In the genomic region with DNA sequence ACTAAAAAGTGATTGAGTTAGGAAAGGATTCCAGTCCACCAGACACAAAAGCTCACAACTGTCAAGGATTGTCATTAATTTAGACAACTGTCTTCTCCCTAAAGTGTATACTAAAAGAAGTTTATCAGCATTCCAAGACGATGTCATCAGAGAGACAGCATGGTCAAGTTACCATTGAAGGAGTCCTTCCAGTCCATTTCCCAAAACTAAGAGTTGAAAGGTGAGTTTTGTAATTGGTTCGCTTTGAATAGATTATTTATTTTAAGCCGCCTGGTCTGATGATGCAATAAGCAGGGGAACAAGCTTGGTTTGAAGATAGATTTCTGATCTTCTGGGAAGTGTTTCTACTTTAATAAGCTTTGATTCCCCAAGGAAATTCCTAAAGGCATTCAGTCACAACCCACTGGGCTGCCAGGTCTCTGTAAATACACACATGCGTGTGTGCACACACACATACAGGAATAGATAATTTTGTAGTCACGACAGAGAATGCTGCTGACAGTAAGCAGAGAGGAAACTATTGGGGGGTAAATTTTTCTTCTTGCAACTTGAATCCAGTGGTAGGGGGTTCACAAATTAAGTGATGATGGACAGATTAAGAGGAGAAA, we compare ENCODE assay signal across 1 cellular context.
A peak's percentile ranks its signal among the peaks of the same experiment; 100 is the strongest.
TF ChIP-seq lines count a peak whose summit lies in the region.

No MANE protein-coding gene starts in this region.

TF ChIP-seq in K562, 482 proteins besides CTCF, POLR2A, EP300 and RAD21 (continued from another document):
- TF ChIP-seq, protein P1, sequence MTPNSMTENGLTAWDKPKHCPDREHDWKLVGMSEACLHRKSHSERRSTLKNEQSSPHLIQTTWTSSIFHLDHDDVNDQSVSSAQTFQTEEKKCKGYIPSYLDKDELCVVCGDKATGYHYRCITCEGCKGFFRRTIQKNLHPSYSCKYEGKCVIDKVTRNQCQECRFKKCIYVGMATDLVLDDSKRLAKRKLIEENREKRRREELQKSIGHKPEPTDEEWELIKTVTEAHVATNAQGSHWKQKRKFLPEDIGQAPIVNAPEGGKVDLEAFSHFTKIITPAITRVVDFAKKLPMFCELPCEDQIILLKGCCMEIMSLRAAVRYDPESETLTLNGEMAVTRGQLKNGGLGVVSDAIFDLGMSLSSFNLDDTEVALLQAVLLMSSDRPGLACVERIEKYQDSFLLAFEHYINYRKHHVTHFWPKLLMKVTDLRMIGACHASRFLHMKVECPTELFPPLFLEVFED (CRISPR knock-in tag; conservative IDR thresholded peaks at IDR 0.05) = no peak
- TF ChIP-seq, protein P2, sequence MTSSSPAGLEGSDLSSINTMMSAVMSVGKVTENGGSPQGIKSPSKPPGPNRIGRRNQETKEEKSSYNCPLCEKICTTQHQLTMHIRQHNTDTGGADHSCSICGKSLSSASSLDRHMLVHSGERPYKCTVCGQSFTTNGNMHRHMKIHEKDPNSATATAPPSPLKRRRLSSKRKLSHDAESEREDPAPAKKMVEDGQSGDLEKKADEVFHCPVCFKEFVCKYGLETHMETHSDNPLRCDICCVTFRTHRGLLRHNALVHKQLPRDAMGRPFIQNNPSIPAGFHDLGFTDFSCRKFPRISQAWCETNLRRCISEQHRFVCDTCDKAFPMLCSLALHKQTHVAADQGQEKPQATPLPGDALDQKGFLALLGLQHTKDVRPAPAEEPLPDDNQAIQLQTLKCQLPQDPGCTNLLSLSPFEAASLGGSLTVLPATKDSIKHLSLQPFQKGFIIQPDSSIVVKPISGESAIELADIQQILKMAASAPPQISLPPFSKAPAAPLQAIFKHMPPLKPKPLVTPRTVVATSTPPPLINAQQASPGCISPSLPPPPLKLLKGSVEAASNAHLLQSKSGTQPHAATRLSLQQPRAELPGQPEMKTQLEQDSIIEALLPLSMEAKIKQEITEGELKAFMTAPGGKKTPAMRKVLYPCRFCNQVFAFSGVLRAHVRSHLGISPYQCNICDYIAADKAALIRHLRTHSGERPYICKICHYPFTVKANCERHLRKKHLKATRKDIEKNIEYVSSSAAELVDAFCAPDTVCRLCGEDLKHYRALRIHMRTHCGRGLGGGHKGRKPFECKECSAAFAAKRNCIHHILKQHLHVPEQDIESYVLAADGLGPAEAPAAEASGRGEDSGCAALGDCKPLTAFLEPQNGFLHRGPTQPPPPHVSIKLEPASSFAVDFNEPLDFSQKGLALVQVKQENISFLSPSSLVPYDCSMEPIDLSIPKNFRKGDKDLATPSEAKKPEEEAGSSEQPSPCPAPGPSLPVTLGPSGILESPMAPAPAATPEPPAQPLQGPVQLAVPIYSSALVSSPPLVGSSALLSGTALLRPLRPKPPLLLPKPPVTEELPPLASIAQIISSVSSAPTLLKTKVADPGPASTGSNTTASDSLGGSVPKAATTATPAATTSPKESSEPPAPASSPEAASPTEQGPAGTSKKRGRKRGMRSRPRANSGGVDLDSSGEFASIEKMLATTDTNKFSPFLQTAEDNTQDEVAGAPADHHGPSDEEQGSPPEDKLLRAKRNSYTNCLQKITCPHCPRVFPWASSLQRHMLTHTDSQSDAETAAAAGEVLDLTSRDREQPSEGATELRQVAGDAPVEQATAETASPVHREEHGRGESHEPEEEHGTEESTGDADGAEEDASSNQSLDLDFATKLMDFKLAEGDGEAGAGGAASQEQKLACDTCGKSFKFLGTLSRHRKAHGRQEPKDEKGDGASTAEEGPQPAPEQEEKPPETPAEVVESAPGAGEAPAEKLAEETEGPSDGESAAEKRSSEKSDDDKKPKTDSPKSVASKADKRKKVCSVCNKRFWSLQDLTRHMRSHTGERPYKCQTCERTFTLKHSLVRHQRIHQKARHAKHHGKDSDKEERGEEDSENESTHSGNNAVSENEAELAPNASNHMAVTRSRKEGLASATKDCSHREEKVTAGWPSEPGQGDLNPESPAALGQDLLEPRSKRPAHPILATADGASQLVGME (CRISPR knock-in tag; IDR thresholded peaks at IDR 0.05) = no peak
- TF ChIP-seq, protein P3, sequence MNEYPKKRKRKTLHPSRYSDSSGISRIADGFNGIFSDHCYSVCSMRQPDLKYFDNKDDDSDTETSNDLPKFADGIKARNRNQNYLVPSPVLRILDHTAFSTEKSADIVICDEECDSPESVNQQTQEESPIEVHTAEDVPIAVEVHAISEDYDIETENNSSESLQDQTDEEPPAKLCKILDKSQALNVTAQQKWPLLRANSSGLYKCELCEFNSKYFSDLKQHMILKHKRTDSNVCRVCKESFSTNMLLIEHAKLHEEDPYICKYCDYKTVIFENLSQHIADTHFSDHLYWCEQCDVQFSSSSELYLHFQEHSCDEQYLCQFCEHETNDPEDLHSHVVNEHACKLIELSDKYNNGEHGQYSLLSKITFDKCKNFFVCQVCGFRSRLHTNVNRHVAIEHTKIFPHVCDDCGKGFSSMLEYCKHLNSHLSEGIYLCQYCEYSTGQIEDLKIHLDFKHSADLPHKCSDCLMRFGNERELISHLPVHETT (CRISPR knock-in tag; conservative IDR thresholded peaks at IDR 0.05 in 1 of 2, IDR thresholded peaks at IDR 0.05 in 1 of 2) = no peak
- TF ChIP-seq MAZ (CRISPR knock-in tag; conservative IDR thresholded peaks at IDR 0.05 in 1 of 2, IDR thresholded peaks at IDR 0.05 in 1 of 2) (no peak), ZNF785 (CRISPR knock-in tag; IDR thresholded peaks at IDR 0.05) (no peak), SP1 (CRISPR knock-in tag; IDR thresholded peaks at IDR 0.05) (no peak), BCOR (IDR thresholded peaks at IDR 0.05) (no peak), SREBF2 (CRISPR knock-in tag; IDR thresholded peaks at IDR 0.05) (no peak), PRPF4 (IDR thresholded peaks at IDR 0.05; ENCODE audit: insufficient read depth, low read depth, low read length, poor library complexity, severe bottlenecking) (no peak), CEBPB (tag; IDR thresholded peaks at IDR 0.05) (peak; percentile 88), GATAD2A (IDR thresholded peaks at IDR 0.05) (no peak), ZC3H8 (IDR thresholded peaks at IDR 0.05) (no peak), ZNF146 (CRISPR knock-in tag; IDR thresholded peaks at IDR 0.05; ENCODE audit: unreplicated experiment) (no peak), ZKSCAN8 (CRISPR knock-in tag; IDR thresholded peaks at IDR 0.05) (no peak), HNRNPK (IDR thresholded peaks at IDR 0.05; ENCODE audit: low read depth, low read length, poor library complexity, severe bottlenecking) (no peak), NEUROD1 (IDR thresholded peaks at IDR 0.05; ENCODE audit: borderline replicate concordance, low read depth, low read length, partially characterized antibody) (no peak), GABPB2 (CRISPR knock-in tag; conservative IDR thresholded peaks at IDR 0.05) (no peak), CEBPG (CRISPR knock-in tag; IDR thresholded peaks at IDR 0.05) (peak; percentile 52; the same call in 1 of the 2 replicates), CEBPG (tag; conservative IDR thresholded peaks at IDR 0.05 in 1 of 2, IDR thresholded peaks at IDR 0.05 in 1 of 2) (peak; percentile 84 to 92), ZNF23 (CRISPR knock-in tag; IDR thresholded peaks at IDR 0.05) (no peak), NR2F6 (CRISPR knock-in tag; IDR thresholded peaks at IDR 0.05) (no peak), CBX2 (IDR thresholded peaks at IDR 0.05; ENCODE audit: insufficient read depth, low read length, poor library complexity, severe bottlenecking) (no peak), ZNF175 (CRISPR knock-in tag; IDR thresholded peaks at IDR 0.05; ENCODE audit: low read depth) (no peak), KDM2B (CRISPR knock-in tag; IDR thresholded peaks at IDR 0.05) (no peak), PRMT5 (CRISPR knock-in tag; IDR thresholded peaks at IDR 0.05) (no peak), ATF7 (IDR thresholded peaks at IDR 0.05) (no peak)
- TF ChIP-seq, protein P4, sequence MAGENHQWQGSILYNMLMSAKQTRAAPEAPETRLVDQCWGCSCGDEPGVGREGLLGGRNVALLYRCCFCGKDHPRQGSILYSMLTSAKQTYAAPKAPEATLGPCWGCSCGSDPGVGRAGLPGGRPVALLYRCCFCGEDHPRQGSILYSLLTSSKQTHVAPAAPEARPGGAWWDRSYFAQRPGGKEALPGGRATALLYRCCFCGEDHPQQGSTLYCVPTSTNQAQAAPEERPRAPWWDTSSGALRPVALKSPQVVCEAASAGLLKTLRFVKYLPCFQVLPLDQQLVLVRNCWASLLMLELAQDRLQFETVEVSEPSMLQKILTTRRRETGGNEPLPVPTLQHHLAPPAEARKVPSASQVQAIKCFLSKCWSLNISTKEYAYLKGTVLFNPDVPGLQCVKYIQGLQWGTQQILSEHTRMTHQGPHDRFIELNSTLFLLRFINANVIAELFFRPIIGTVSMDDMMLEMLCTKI (IDR thresholded peaks at IDR 0.05; ENCODE audit: partially characterized antibody) = no peak
- TF ChIP-seq, protein P5, sequence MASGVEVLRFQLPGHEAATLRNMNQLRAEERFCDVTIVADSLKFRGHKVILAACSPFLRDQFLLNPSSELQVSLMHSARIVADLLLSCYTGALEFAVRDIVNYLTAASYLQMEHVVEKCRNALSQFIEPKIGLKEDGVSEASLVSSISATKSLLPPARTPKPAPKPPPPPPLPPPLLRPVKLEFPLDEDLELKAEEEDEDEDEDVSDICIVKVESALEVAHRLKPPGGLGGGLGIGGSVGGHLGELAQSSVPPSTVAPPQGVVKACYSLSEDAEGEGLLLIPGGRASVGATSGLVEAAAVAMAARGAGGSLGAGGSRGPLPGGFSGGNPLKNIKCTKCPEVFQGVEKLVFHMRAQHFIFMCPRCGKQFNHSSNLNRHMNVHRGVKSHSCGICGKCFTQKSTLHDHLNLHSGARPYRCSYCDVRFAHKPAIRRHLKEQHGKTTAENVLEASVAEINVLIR (CRISPR knock-in tag; IDR thresholded peaks at IDR 0.05) = no peak
- TF ChIP-seq, protein P6, sequence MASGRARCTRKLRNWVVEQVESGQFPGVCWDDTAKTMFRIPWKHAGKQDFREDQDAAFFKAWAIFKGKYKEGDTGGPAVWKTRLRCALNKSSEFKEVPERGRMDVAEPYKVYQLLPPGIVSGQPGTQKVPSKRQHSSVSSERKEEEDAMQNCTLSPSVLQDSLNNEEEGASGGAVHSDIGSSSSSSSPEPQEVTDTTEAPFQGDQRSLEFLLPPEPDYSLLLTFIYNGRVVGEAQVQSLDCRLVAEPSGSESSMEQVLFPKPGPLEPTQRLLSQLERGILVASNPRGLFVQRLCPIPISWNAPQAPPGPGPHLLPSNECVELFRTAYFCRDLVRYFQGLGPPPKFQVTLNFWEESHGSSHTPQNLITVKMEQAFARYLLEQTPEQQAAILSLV (tag; IDR thresholded peaks at IDR 0.05) = no peak
- TF ChIP-seq, protein P7, sequence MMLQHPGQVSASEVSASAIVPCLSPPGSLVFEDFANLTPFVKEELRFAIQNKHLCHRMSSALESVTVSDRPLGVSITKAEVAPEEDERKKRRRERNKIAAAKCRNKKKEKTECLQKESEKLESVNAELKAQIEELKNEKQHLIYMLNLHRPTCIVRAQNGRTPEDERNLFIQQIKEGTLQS (IDR thresholded peaks at IDR 0.05) = peak; percentile 94
- TF ChIP-seq, protein P7 (CRISPR knock-in tag; conservative IDR thresholded peaks at IDR 0.05) = no peak
- TF ChIP-seq, protein P8, sequence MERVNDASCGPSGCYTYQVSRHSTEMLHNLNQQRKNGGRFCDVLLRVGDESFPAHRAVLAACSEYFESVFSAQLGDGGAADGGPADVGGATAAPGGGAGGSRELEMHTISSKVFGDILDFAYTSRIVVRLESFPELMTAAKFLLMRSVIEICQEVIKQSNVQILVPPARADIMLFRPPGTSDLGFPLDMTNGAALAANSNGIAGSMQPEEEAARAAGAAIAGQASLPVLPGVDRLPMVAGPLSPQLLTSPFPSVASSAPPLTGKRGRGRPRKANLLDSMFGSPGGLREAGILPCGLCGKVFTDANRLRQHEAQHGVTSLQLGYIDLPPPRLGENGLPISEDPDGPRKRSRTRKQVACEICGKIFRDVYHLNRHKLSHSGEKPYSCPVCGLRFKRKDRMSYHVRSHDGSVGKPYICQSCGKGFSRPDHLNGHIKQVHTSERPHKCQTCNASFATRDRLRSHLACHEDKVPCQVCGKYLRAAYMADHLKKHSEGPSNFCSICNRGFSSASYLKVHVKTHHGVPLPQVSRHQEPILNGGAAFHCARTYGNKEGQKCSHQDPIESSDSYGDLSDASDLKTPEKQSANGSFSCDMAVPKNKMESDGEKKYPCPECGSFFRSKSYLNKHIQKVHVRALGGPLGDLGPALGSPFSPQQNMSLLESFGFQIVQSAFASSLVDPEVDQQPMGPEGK (CRISPR knock-in tag; IDR thresholded peaks at IDR 0.05; ENCODE audit: borderline replicate concordance) = no peak
